Comparison of ENCODE assay signal across 16 cellular contexts in genomic region chr7:30625283-30625682, GRCh38. TPM values are rescaled to one million over a fixed set of nuclear protein-coding genes. Genes with fewer than 3 reads are reported as not detected.
DNase-seq lines count a peak whose midpoint lies in the region; ATAC-seq and TF ChIP-seq lines count a peak whose summit lies in the region.
"Had no signal": no experiment of that assay in that cellular context is flagged by ENCODE, and none has a peak within 500 bp of the region (broad histone marks: within the 10 kb centered on the region; RNA-seq: fewer than 3 reads in every experiment).

No MANE protein-coding gene starts in this region.

- POLR2A ChIA-PET in Panc1 (lab: Charles Lee) = no interaction called here

- no peak for DNase-seq in heart right ventricle
- no peak for DNase-seq in right cardiac atrium
- DNase-seq in Panc1 (ENCODE audit: low read depth, low spot score) = no peak
- no peak for DNase-seq in gastrocnemius medialis
- no peak for DNase-seq in NK-92 treated with Interleukin-12 subunit alpha and Interleukin-12 subunit beta, amount 100 ng/mL, for 24 hours (lab: John Stamatoyannopoulos, UW)
- no peak for DNase-seq in activated CD4-positive, CD25-positive, alpha-beta regulatory T cell treated with anti-CD3 and anti-CD28 coated beads, Interleukin-2, amount 50 U/mL, for 72 hours
- DNase-seq: activated CD8-positive, alpha-beta memory T cell treated with anti-CD3 and anti-CD28 coated beads for 24 hours; kidney; MV-4-11; stimulated activated CD4-positive, alpha-beta T cell treated with anti-CD3 and anti-CD28 coated beads, Interleukin-1b, Interleukin-23, amount 100 ng/mL, for 48 hours; stimulated activated CD8-positive, alpha-beta memory T cell treated with anti-CD3 and anti-CD28 coated beads, Interleukin-4, amount 100 ng/mL, for 48 hours; T1000 had no signal

- CTCF ChIA-PET in Panc1 (lab: Charles Lee) = interaction anchor here (1.1 kb wide), 1 partner anchor 114 kb away, joined by 4 read pairs; no protein-coding TSS in a partner anchor

- H3K4me3 ChIP-seq in heart right ventricle (no peak overlapping the region), right cardiac atrium (ENCODE audit: low read length) (no peak overlapping the region), Panc1 (ENCODE audit: low read depth in 2 of 2, low read length in 2 of 2) (no peak overlapping the region), gastrocnemius medialis (no peak overlapping the region)
- H3K4me3 ChIP-seq: BLaER1 treated with 17β-estradiol and CSF1 and Interleukin-3, amounts not matched to agents 10 nM and 100 nM had no signal

- H3K36me3 ChIP-seq in heart right ventricle (peaks cover 0 to 100% (median 50%) of the 10 kb centered on the region in 9 donors), Panc1 (ENCODE audit: control insufficient read depth, insufficient read depth, low read length) (peaks cover 78% of the 10 kb centered on the region), gastrocnemius medialis (peaks cover 0 to 88% of the 10 kb centered on the region in 2 donors)

- H3K27ac ChIP-seq in heart right ventricle (no peak overlapping the region), right cardiac atrium (ENCODE audit: low read length) (no peak overlapping the region), Panc1 (ENCODE audit: low read length) (no peak overlapping the region), gastrocnemius medialis (no peak overlapping the region)
- H3K27ac ChIP-seq: BLaER1 treated with 17β-estradiol and CSF1 and Interleukin-3, amounts not matched to agents 10 nM and 100 nM had no signal

- H3K9me3 ChIP-seq in heart right ventricle (no peaks in the 10 kb centered on the region), right cardiac atrium (ENCODE audit: control insufficient read depth, low read length) (no peaks in the 10 kb centered on the region), Panc1 (ENCODE audit: control insufficient read depth, insufficient read depth, low read depth, low read length) (no peaks in the 10 kb centered on the region), gastrocnemius medialis (no peaks in the 10 kb centered on the region)
- H3K9me3 ChIP-seq: BLaER1 treated with 17β-estradiol and CSF1 and Interleukin-3, amounts not matched to agents 10 nM and 100 nM had no signal

- ATAC-seq in heart right ventricle (no peak), right cardiac atrium (no peak), Panc1 (peak; percentile 53; the same call in 1 of the 2 replicates), esophagus mucosa (peak; percentile 46), gastrocnemius medialis (no peak)

- peak in 7 of 9 donors; percentile 20 to 50 (median 30) for TF ChIP-seq CTCF in heart right ventricle (IDR thresholded peaks at IDR 0.05)
- no peak; the same call in 1 of the 2 replicates for TF ChIP-seq CTCF in Panc1 (IDR thresholded peaks at IDR 0.05)
- no peak for TF ChIP-seq CTCF in gastrocnemius medialis (IDR thresholded peaks at IDR 0.05 in 4 of 5, conservative IDR thresholded peaks at IDR 0.05 in 1 of 5)

- BruUV-seq in Panc1 (replicated peaks; lab: Mats Ljungman, UMichigan) = no TSS peak

- TF ChIP-seq POLR2A in gastrocnemius medialis (IDR thresholded peaks at IDR 0.05) = no peak

- H3K27me3 ChIP-seq in heart right ventricle = no peaks in the 10 kb centered on the region
- no peaks in the 10 kb centered on the region for H3K27me3 ChIP-seq in right cardiac atrium (ENCODE audit: control insufficient read depth, insufficient read depth)
- no peaks in the 10 kb centered on the region for H3K27me3 ChIP-seq in Panc1 (ENCODE audit: control insufficient read depth, insufficient read depth, low read length)
- H3K27me3 ChIP-seq in gastrocnemius medialis = no peaks in the 10 kb centered on the region
- H3K27me3 ChIP-seq: BLaER1 treated with 17β-estradiol and CSF1 and Interleukin-3, amounts not matched to agents 10 nM and 100 nM had no signal

- 84 to 88% methylated on average over 1 of the region's 1 CpG for WGBS in heart right ventricle, 2 donors
- 86% methylated on average over 1 of the region's 1 CpG for WGBS in right cardiac atrium

- in situ Hi-C loops in Panc1 (cut with HindIII; ENCODE audit: low pct_unique_long_range_greater_than_20kb, low sequenced_read_pairs) = no loop called here
- in situ Hi-C loops in gastrocnemius medialis (cut with MboI; ENCODE audit: low sequenced_read_pairs in 4 of 4) = no loop called here

- intact Hi-C loops in heart right ventricle (cut with DNase I) = loop anchor here in 9 of 10 donors (2.0 to 10.0 kb wide), 3 partner anchors 110 to 120 kb away; no protein-coding TSS in a partner anchor
- intact Hi-C loops in right cardiac atrium (cut with DNase I) = no loop called here
- intact Hi-C loops in Panc1 (cut with micrococcal nuclease; ENCODE audit: unreplicated experiment) = loop anchor here (5.0 kb wide), 1 partner anchor 117 kb away; no protein-coding TSS in a partner anchor
- intact Hi-C loops in gastrocnemius medialis (cut with DNase I; ENCODE audit: low total_unique reads) = loop anchor here (5.0 kb wide), 1 partner anchor 117 kb away; no protein-coding TSS in a partner anchor

- no peaks in the 10 kb centered on the region for H3K4me1 ChIP-seq in heart right ventricle
- H3K4me1 ChIP-seq in right cardiac atrium (ENCODE audit: control insufficient read depth, insufficient read depth, low read length) = no peaks in the 10 kb centered on the region
- no peaks in the 10 kb centered on the region for H3K4me1 ChIP-seq in Panc1 (ENCODE audit: control insufficient read depth, insufficient read depth, low read length)
- no peaks in the 10 kb centered on the region for H3K4me1 ChIP-seq in gastrocnemius medialis
- H3K4me1 ChIP-seq: BLaER1 treated with 17β-estradiol and CSF1 and Interleukin-3, amounts not matched to agents 10 nM and 100 nM had no signal

RNA-seq across cellular contexts. Expression of gene GARS1, which starts 30.6 kb away (rescaled TPM):
- total RNA-seq in heart right ventricle (10 to 100 TPM; 36.5 to 52.2 (median 40.8) TPM), right cardiac atrium (10 to 100 TPM; 35.8 to 48.8 (median 40.5) TPM), Panc1 (2021; ENCODE audit: unreplicated experiment) (271 TPM), esophagus mucosa (176 TPM), gastrocnemius medialis (10 to 100 TPM; 52.1 to 67.7 (median 60.1) TPM)
- polyA plus RNA-seq in heart right ventricle (10 to 100 TPM; 52.3 to 95.6 TPM), right cardiac atrium (38.3 TPM)
- polyA plus RNA-seq in Panc1 (2012; ENCODE audit: insufficient read length) = 435 TPM

RNA-seq across cellular contexts. Expression of gene CRHR2, which starts 57.0 kb away (rescaled TPM):
- total RNA-seq in heart right ventricle = 1 to 10 TPM in 1 of 10 donors, under 1 TPM in 8, not detected in 1; 0.07 to 1.0 (median 0.28) TPM
- 1 to 10 TPM in 1 of 2 donors, under 1 TPM in 1; 0.10 to 1.2 TPM for polyA plus RNA-seq in heart right ventricle
- total RNA-seq in right cardiac atrium = under 1 TPM in 1 of 4 donors, not detected in 3; 0.46 TPM
- polyA plus RNA-seq in right cardiac atrium = 0.45 TPM
- not detected for total RNA-seq in Panc1 (2021; ENCODE audit: unreplicated experiment)
- polyA plus RNA-seq in Panc1 (2012; ENCODE audit: insufficient read length) = not detected
- not detected for total RNA-seq in esophagus mucosa
- under 1 TPM in 2 of 4 donors, not detected in 2; 0.07 to 0.52 TPM for total RNA-seq in gastrocnemius medialis
- total RNA-seq: glomerular endothelial cell, kidney, renal cortical epithelial cell had no signal

Comparison
In these comparisons a context has a peak if more than half of its experiments do, and no peak if none do; other contexts are left out.
1. intact Hi-C loops: an anchor here in heart right ventricle (2.0 to 10.0 kb wide), Panc1 (5.0 kb wide) and gastrocnemius medialis (5.0 kb wide); none called in right cardiac atrium.
2. ATAC-seq: peak in Panc1 (single experiment) and esophagus mucosa (single experiment); none in heart right ventricle (0 of 8), right cardiac atrium (0 of 2) and gastrocnemius medialis (0 of 2).
3. CTCF ChIP-seq: peak in heart right ventricle (7 of 9); none in Panc1 (single experiment) and gastrocnemius medialis (0 of 5).